ENCODE assay signal across 10 cellular contexts in the genomic region with DNA sequence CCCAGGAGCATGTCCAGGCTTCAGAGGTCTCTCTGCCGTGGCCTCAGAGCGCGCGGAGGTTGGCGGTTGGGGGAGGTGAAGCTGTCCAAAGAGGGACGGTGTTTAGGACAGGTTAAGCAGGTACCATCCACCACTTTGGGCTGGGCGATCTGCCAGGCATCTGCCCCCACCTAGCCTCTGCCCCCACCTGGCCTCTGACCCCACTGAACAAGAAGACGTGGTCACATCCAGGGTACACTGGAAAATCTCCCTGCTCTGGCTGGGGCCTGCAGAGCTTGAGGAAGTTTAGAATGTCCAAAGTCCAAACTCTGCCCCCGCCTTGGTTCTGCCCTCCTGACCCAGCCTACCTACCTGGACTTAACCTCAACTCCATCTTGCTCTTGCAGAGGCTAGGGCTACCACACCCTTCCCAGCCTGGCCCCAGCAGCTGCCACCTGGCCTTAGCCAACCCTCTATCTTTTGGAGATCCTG. TPM values are rescaled to one million over a fixed set of nuclear protein-coding genes. Genes with fewer than 3 reads are reported as not detected.
DNase-seq lines count a peak whose midpoint lies in the region; ATAC-seq, FAIRE-seq and TF ChIP-seq lines count a peak whose summit lies in the region.
"Had no signal": no experiment of that assay in that cellular context is flagged by ENCODE, and none has a peak within 500 bp of the region (broad histone marks: within the 10 kb centered on the region; RNA-seq: fewer than 3 reads in every experiment).

No MANE protein-coding gene starts in this region.

- H3K27ac Mint-ChIP-seq in Caco-2 (ENCODE audit: unreplicated experiment), result no peak overlapping the region

- 0 out of 2 replicates have a peak overlapping the region, but pooled peaks have one; percentile 21 for H3K4me3 ChIP-seq in Caco-2 (ENCODE audit: low read depth, low read length)
- H3K4me3 ChIP-seq in SJSA1, result peak overlapping the region; percentile 84
- peak overlapping the region; percentile 81 for H3K4me3 ChIP-seq in fibroblast of the aortic adventitia (ENCODE audit: low read depth, low read length)
- peak overlapping the region; percentile 76 for H3K4me3 ChIP-seq in psoas muscle

- FAIRE-seq in RCC 7860 (lab: Jason Lieb, UNC), result no peak

- peak overlapping the region; percentile 86 for H3K4me3 Mint-ChIP-seq in Caco-2 (ENCODE audit: unreplicated experiment)

- H3K9me3 ChIP-seq in Caco-2 (no peaks in the 10 kb centered on the region), SJSA1 (replicated peaks) (no peaks in the 10 kb centered on the region), psoas muscle (no peaks in the 10 kb centered on the region)

- H3K9me3 Mint-ChIP-seq in Caco-2 (ENCODE audit: unreplicated experiment), result no peaks in the 10 kb centered on the region

- CTCF ChIA-PET in Caco-2 (lab: Charles Lee), result interaction anchor here (1.4 kb wide), 1 partner anchor 29 kb away, joined by 3 read pairs; no protein-coding TSS in a partner anchor

- no peaks in the 10 kb centered on the region for H3K27me3 Mint-ChIP-seq in Caco-2 (ENCODE audit: insufficient read depth, unreplicated experiment)

- intact Hi-C loops in Caco-2 (cut with micrococcal nuclease; ENCODE audit: unreplicated experiment) (loop anchor here (2.0 kb wide), 1 partner anchor 31 kb away; no protein-coding TSS in a partner anchor), psoas muscle (cut with DNase I) (loop anchor here in 1 of 2 donors (2.0 to 5.0 kb wide), 2 partner anchors 31 to 35 kb away; no protein-coding TSS in a partner anchor)

- H3K36me3 ChIP-seq in Caco-2 (ENCODE audit: control insufficient read depth, insufficient read depth, low read length) (no peaks in the 10 kb centered on the region), SJSA1 (peaks cover 48% of the 10 kb centered on the region), psoas muscle (ENCODE audit: insufficient read depth in 1 of 2, low read depth in 1 of 2) (no peaks in the 10 kb centered on the region)

- DNase-seq in Caco-2, result peak; percentile 21 to 43
- no peak for DNase-seq in SJSA1 (ENCODE audit: low read depth in 1 of 2, low spot score in 2 of 2)
- DNase-seq in fibroblast of the aortic adventitia (ENCODE audit: low read depth), result no peak
- DNase-seq in psoas muscle, result no peak
- no peak for DNase-seq in NCI-H2227 (lab: John Stamatoyannopoulos, UW; ENCODE audit: unreplicated experiment)
- no peak for DNase-seq in RCC 7860 (ENCODE audit: low spot score)
- no peak for DNase-seq in DMS 273 treated with DMSO at 0.1 percent for 48 hours (lab: John Stamatoyannopoulos, UW)
- DNase-seq in SHP77 (lab: John Stamatoyannopoulos, UW), result no peak
- DNase-seq: activated effector memory CD4-positive, alpha-beta T cell treated with Interleukin-2 at 50 U/mL for 16 hours; NCI-H526 had no signal

- peaks cover 16% of the 10 kb centered on the region for H3K4me1 Mint-ChIP-seq in Caco-2 (ENCODE audit: low read depth, unreplicated experiment)

- H3K36me3 Mint-ChIP-seq in Caco-2 (ENCODE audit: insufficient read depth, unreplicated experiment), result peaks cover 6% of the 10 kb centered on the region

- TF ChIP-seq CTCF in Caco-2 (IDR thresholded peaks at IDR 0.05; ENCODE audit: insufficient read depth in 1 of 2, low read depth in 1 of 2, low read length in 1 of 2, severe bottlenecking in 1 of 2, unreplicated experiment in 1 of 2) (no peak), fibroblast of the aortic adventitia (IDR thresholded peaks at IDR 0.05; ENCODE audit: insufficient read depth, low read length) (no peak), psoas muscle (IDR thresholded peaks at IDR 0.05) (no peak)

- ATAC-seq in psoas muscle, result no peak

- BruUV-seq in Caco-2 (replicated peaks; lab: Mats Ljungman, UMichigan), result TSS peak; percentile 13

- WGBS in psoas muscle, 3 donors, result 82 to 90% (median 86%) methylated on average over 9 of the region's 9 CpGs

- no peak overlapping the region for H3K27ac ChIP-seq in SJSA1
- H3K27ac ChIP-seq in psoas muscle, result peak overlapping the region; percentile 92

- H3K27me3 ChIP-seq in Caco-2 (replicated peaks; ENCODE audit: control insufficient read depth, insufficient read depth, low read length), result no peaks in the 10 kb centered on the region
- H3K27me3 ChIP-seq in SJSA1 (replicated peaks), result no peaks in the 10 kb centered on the region
- H3K27me3 ChIP-seq in psoas muscle (ENCODE audit: insufficient read depth in 3 of 3, low read length in 2 of 3), result no peaks in the 10 kb centered on the region

- POLR2A ChIA-PET in Caco-2 (lab: Charles Lee), result no interaction called here

- H3K4me1 ChIP-seq in Caco-2 (peaks cover 34% of the 10 kb centered on the region), SJSA1 (replicated peaks) (peaks cover 97% of the 10 kb centered on the region), psoas muscle (peaks cover 65% of the 10 kb centered on the region)

RNA-seq across cellular contexts. Expression of a gene that starts 1.6 kb away (rescaled TPM):
- total RNA-seq in Caco-2 (2022) (10.4 and 14.7 TPM in 2 replicates), fibroblast of the aortic adventitia (ENCODE audit: low replicate concordance) (16.1 and 35.1 TPM in 2 replicates), psoas muscle (10 to 100 TPM in 3 of 4 donors, 1 to 10 TPM in 1; 7.8 to 21.9 (median 15.0) TPM)
- total RNA-seq in SJSA1 (2014; rRNA removed; shearing (Covaris generic)), result 142 and 195 TPM in 2 replicates
- 10 to 100 TPM in 1 of 3 donors, 1 to 10 TPM in 2; 4.9 to 21.5 (median 5.6) TPM for polyA plus RNA-seq in psoas muscle

RNA-seq across cellular contexts. Expression of a gene that starts 37.6 kb away (rescaled TPM):
- total RNA-seq in Caco-2 (2022), result 10.5 and 15.2 TPM in 2 replicates
- 22.2 and 25.3 TPM in 2 replicates for total RNA-seq in SJSA1 (2014; rRNA removed; shearing (Covaris generic))
- 13.2 and 37.8 TPM in 2 replicates for total RNA-seq in fibroblast of the aortic adventitia (ENCODE audit: low replicate concordance)
- total RNA-seq in psoas muscle, result 100 to 1,000 TPM in 2 of 4 donors, 10 to 100 TPM in 2; 79.3 to 213 (median 110) TPM
- 10 to 100 TPM; 50.3 to 99.4 (median 55.2) TPM for polyA plus RNA-seq in psoas muscle

Comparison
In these comparisons a context has a peak if more than half of its experiments do, and no peak if none do; other contexts are left out.
1. DNase-seq: peak in Caco-2 (2 of 2); none in SJSA1 (0 of 2), fibroblast of the aortic adventitia (single experiment), psoas muscle (0 of 2), NCI-H2227 (single experiment), RCC 7860 (single experiment), DMS 273 treated with DMSO at 0.1 percent for 48 hours (single experiment) and SHP77 (0 of 2).
2. H3K4me3 ChIP-seq: peak in every context shown above with its lines; median percentile 84 in SJSA1; 81 in fibroblast of the aortic adventitia; 76 in psoas muscle; 21 in Caco-2.